Comparison of ENCODE assay signal across 1 cellular context in the genomic region with DNA sequence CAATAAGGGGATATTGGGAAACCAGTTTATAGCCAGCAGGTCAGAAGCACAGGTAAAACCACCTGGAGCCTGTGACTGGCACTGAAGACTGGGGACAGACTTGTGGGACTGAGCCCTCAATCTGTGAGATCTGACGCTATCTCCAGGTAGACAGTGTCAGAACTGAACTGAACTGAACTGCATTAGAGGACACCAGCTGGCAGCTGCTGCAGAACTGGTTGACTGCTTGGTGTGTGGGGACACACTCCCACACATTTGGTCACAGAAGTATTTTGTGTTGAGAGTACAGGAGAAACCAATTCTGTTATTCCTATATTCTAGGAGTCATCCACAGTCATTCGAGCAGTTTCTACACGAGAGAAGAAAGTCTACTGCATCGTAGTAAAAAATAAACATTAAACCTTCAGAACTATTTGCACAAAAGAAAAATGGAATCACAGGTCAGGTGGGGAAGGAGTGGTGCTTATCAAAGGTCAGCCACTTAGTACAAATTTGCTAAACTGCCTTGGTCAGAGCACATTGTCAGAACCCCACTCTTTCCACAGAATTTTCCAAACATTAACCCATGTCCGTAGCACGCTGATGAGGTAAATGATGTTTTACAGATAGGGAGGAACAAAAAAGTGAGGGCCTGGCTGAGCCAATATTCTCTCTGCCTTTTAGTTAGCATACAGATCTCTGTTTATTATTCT.
TF ChIP-seq lines count a peak whose summit lies in the region.

No MANE protein-coding gene starts in this region.

TF ChIP-seq in HepG2, 621 proteins besides CTCF, POLR2A, EP300 and RAD21 (continued from another document and continues in another):
- TF ChIP-seq ARID4A (CRISPR knock-in tag; IDR thresholded peaks at IDR 0.05; ENCODE audit: borderline replicate concordance) (peak; percentile 7; the same call in 1 of the 2 replicates), HNF4A (CRISPR knock-in tag; IDR thresholded peaks at IDR 0.05) (peak; percentile 72), NR2F1 (CRISPR knock-in tag; IDR thresholded peaks at IDR 0.05) (0 out of 4 replicates have a peak, but pooled peaks of 1 of the 2 experiments have one; percentile 61), ZNF607 (CRISPR knock-in tag; IDR thresholded peaks at IDR 0.05; ENCODE audit: borderline replicate concordance) (0 out of 2 replicates have a peak, but pooled peaks have one; percentile 28), ZNF775 (CRISPR knock-in tag; IDR thresholded peaks at IDR 0.05; ENCODE audit: borderline replicate concordance) (no peak), BORCS8-MEF2B (CRISPR knock-in tag; IDR thresholded peaks at IDR 0.05) (0 out of 2 replicates have a peak, but pooled peaks have one; percentile 13), TIGD3 (CRISPR knock-in tag; IDR thresholded peaks at IDR 0.05; ENCODE audit: borderline replicate concordance) (no peak), PPARG (CRISPR knock-in tag; conservative IDR thresholded peaks at IDR 0.05) (peak; percentile 82), SMYD3 (CRISPR knock-in tag; IDR thresholded peaks at IDR 0.05) (0 out of 2 replicates have a peak, but pooled peaks have one; percentile 73), TBX2 (CRISPR knock-in tag; IDR thresholded peaks at IDR 0.05; ENCODE audit: borderline replicate concordance) (peak; percentile 84; the same call in 1 of the 2 replicates), ATF7 (IDR thresholded peaks at IDR 0.05) (no peak), ATF7 (CRISPR knock-in tag; IDR thresholded peaks at IDR 0.05) (no peak), ISL2 (CRISPR knock-in tag; IDR thresholded peaks at IDR 0.05) (peak; percentile 76; the same call in 1 of the 2 replicates), ZNF275 (CRISPR knock-in tag; IDR thresholded peaks at IDR 0.05; ENCODE audit: borderline replicate concordance) (no peak), ASH2L (IDR thresholded peaks at IDR 0.05; ENCODE audit: insufficient read length, low read depth, low read length) (peak; percentile 40), ZNF550 (CRISPR knock-in tag; IDR thresholded peaks at IDR 0.05; ENCODE audit: borderline replicate concordance) (no peak), ZNF577 (CRISPR knock-in tag; IDR thresholded peaks at IDR 0.05; ENCODE audit: borderline replicate concordance, low read depth) (no peak)
- TF ChIP-seq, protein P1, sequence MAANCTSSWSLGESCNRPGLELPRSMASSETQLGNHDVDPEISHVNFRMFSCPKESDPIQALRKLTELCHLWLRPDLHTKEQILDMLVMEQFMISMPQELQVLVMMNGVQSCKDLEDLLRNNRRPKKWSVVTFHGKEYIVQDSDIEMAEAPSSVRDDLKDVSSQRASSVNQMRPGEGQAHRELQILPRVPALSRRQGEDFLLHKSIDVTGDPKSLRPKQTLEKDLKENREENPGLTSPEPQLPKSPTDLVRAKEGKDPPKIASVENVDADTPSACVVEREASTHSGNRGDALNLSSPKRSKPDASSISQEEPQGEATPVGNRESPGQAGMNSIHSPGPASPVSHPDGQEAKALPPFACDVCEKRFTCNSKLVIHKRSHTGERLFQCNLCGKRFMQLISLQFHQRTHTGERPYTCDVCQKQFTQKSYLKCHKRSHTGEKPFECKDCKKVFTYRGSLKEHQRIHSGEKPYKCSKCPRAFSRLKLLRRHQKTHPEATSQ (CRISPR knock-in tag; IDR thresholded peaks at IDR 0.05; ENCODE audit: borderline replicate concordance): peak; percentile 59; the same call in 1 of the 2 replicates
- TF ChIP-seq, protein P2, sequence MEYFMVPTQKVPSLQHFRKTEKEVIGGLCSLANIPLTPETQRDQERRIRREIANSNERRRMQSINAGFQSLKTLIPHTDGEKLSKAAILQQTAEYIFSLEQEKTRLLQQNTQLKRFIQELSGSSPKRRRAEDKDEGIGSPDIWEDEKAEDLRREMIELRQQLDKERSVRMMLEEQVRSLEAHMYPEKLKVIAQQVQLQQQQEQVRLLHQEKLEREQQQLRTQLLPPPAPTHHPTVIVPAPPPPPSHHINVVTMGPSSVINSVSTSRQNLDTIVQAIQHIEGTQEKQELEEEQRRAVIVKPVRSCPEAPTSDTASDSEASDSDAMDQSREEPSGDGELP (IDR thresholded peaks at IDR 0.05; ENCODE audit: borderline replicate concordance, low read depth): peak; percentile 63; the same call in 1 of the 2 replicates
- TF ChIP-seq, protein P3, sequence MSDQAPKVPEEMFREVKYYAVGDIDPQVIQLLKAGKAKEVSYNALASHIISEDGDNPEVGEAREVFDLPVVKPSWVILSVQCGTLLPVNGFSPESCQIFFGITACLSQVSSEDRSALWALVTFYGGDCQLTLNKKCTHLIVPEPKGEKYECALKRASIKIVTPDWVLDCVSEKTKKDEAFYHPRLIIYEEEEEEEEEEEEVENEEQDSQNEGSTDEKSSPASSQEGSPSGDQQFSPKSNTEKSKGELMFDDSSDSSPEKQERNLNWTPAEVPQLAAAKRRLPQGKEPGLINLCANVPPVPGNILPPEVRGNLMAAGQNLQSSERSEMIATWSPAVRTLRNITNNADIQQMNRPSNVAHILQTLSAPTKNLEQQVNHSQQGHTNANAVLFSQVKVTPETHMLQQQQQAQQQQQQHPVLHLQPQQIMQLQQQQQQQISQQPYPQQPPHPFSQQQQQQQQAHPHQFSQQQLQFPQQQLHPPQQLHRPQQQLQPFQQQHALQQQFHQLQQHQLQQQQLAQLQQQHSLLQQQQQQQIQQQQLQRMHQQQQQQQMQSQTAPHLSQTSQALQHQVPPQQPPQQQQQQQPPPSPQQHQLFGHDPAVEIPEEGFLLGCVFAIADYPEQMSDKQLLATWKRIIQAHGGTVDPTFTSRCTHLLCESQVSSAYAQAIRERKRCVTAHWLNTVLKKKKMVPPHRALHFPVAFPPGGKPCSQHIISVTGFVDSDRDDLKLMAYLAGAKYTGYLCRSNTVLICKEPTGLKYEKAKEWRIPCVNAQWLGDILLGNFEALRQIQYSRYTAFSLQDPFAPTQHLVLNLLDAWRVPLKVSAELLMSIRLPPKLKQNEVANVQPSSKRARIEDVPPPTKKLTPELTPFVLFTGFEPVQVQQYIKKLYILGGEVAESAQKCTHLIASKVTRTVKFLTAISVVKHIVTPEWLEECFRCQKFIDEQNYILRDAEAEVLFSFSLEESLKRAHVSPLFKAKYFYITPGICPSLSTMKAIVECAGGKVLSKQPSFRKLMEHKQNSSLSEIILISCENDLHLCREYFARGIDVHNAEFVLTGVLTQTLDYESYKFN (CRISPR knock-in tag; conservative IDR thresholded peaks at IDR 0.05): peak; percentile 89
- TF ChIP-seq, protein P4, sequence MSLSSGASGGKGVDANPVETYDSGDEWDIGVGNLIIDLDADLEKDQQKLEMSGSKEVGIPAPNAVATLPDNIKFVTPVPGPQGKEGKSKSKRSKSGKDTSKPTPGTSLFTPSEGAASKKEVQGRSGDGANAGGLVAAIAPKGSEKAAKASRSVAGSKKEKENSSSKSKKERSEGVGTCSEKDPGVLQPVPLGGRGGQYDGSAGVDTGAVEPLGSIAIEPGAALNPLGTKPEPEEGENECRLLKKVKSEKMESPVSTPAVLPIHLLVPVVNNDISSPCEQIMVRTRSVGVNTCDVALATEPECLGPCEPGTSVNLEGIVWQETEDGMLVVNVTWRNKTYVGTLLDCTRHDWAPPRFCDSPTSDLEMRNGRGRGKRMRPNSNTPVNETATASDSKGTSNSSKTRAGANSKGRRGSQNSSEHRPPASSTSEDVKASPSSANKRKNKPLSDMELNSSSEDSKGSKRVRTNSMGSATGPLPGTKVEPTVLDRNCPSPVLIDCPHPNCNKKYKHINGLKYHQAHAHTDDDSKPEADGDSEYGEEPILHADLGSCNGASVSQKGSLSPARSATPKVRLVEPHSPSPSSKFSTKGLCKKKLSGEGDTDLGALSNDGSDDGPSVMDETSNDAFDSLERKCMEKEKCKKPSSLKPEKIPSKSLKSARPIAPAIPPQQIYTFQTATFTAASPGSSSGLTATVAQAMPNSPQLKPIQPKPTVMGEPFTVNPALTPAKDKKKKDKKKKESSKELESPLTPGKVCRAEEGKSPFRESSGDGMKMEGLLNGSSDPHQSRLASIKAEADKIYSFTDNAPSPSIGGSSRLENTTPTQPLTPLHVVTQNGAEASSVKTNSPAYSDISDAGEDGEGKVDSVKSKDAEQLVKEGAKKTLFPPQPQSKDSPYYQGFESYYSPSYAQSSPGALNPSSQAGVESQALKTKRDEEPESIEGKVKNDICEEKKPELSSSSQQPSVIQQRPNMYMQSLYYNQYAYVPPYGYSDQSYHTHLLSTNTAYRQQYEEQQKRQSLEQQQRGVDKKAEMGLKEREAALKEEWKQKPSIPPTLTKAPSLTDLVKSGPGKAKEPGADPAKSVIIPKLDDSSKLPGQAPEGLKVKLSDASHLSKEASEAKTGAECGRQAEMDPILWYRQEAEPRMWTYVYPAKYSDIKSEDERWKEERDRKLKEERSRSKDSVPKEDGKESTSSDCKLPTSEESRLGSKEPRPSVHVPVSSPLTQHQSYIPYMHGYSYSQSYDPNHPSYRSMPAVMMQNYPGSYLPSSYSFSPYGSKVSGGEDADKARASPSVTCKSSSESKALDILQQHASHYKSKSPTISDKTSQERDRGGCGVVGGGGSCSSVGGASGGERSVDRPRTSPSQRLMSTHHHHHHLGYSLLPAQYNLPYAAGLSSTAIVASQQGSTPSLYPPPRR (CRISPR knock-in tag; IDR thresholded peaks at IDR 0.05; ENCODE audit: borderline replicate concordance): peak; percentile 85; the same call in 1 of the 2 replicates
- TF ChIP-seq, protein P5, sequence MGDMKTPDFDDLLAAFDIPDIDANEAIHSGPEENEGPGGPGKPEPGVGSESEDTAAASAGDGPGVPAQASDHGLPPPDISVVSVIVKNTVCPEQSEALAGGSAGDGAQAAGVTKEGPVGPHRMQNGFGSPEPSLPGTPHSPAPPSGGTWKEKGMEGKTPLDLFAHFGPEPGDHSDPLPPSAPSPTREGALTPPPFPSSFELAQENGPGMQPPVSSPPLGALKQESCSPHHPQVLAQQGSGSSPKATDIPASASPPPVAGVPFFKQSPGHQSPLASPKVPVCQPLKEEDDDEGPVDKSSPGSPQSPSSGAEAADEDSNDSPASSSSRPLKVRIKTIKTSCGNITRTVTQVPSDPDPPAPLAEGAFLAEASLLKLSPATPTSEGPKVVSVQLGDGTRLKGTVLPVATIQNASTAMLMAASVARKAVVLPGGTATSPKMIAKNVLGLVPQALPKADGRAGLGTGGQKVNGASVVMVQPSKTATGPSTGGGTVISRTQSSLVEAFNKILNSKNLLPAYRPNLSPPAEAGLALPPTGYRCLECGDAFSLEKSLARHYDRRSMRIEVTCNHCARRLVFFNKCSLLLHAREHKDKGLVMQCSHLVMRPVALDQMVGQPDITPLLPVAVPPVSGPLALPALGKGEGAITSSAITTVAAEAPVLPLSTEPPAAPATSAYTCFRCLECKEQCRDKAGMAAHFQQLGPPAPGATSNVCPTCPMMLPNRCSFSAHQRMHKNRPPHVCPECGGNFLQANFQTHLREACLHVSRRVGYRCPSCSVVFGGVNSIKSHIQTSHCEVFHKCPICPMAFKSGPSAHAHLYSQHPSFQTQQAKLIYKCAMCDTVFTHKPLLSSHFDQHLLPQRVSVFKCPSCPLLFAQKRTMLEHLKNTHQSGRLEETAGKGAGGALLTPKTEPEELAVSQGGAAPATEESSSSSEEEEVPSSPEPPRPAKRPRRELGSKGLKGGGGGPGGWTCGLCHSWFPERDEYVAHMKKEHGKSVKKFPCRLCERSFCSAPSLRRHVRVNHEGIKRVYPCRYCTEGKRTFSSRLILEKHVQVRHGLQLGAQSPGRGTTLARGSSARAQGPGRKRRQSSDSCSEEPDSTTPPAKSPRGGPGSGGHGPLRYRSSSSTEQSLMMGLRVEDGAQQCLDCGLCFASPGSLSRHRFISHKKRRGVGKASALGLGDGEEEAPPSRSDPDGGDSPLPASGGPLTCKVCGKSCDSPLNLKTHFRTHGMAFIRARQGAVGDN (CRISPR knock-in tag; IDR thresholded peaks at IDR 0.05): no peak
